8 cellular contexts compared by ENCODE assay signal in genomic region chr1:9724706-9725476, GRCh38.
DNase-seq lines count a peak whose midpoint lies in the region; ATAC-seq and TF ChIP-seq lines count a peak whose summit lies in the region.

No MANE protein-coding gene starts in this region.

- no peaks in the 10 kb centered on the region for H3K27me3 ChIP-seq in effector memory CD4-positive, alpha-beta T cell (replicated peaks; ENCODE audit: control insufficient read depth, insufficient read depth, low read length, poor library complexity, severe bottlenecking)

- peak; percentile 70 to 75 for ATAC-seq in naive B cell (ENCODE audit: low read depth in 2 of 2)

- H3K4me1 ChIP-seq in HEK293 (ENCODE audit: control insufficient read depth, insufficient read depth, low read length) = no peaks in the 10 kb centered on the region
- H3K4me1 ChIP-seq in effector memory CD4-positive, alpha-beta T cell (ENCODE audit: control insufficient read depth, insufficient read depth, low read length, poor library complexity, severe bottlenecking) = peaks cover 52% of the 10 kb centered on the region

- H3K27me3 Mint-ChIP-seq in Calu3 (ENCODE audit: unreplicated experiment) (no peaks in the 10 kb centered on the region), naive B cell (no peaks in the 10 kb centered on the region), type B pancreatic cell (no peaks in the 10 kb centered on the region)
- H3K27me3 Mint-ChIP-seq in activated CD4-positive, alpha-beta memory T cell treated with anti-CD3 and anti-CD28 coated beads, Interleukin-2, amount 10 ng/mL, durations not matched to agents 7 days and 5 days = no peaks in the 10 kb centered on the region

- H3K4me3 ChIP-seq in HEK293 (ENCODE audit: low read depth, low read length) = no peak overlapping the region
- H3K4me3 ChIP-seq in effector memory CD4-positive, alpha-beta T cell (ENCODE audit: insufficient read depth, low read depth, low read length, poor library complexity, severe bottlenecking) = no peak overlapping the region

- H3K9me3 ChIP-seq in HEK293 (ENCODE audit: control insufficient read depth, insufficient read depth, low read depth, low read length) = no peaks in the 10 kb centered on the region
- no peaks in the 10 kb centered on the region for H3K9me3 ChIP-seq in effector memory CD4-positive, alpha-beta T cell (ENCODE audit: control insufficient read depth, low read length)

- peaks cover 11% of the 10 kb centered on the region for H3K36me3 Mint-ChIP-seq in Calu3 (ENCODE audit: insufficient read depth, unreplicated experiment)
- peaks cover 79% of the 10 kb centered on the region for H3K36me3 Mint-ChIP-seq in activated CD4-positive, alpha-beta memory T cell treated with anti-CD3 and anti-CD28 coated beads, Interleukin-2, amount 10 ng/mL, durations not matched to agents 7 days and 5 days (ENCODE audit: low read depth)
- H3K36me3 Mint-ChIP-seq in naive B cell = peaks cover 0 to 6% of the 10 kb centered on the region in 2 donors
- peaks cover 4% of the 10 kb centered on the region for H3K36me3 Mint-ChIP-seq in type B pancreatic cell

- H3K4me3 Mint-ChIP-seq in Calu3 (ENCODE audit: low read depth, unreplicated experiment) (no peak overlapping the region), naive B cell (peak overlapping the region in 2 of 8 donors; percentile 13 to 42), type B pancreatic cell (no peak overlapping the region)
- no peak overlapping the region for H3K4me3 Mint-ChIP-seq in activated CD4-positive, alpha-beta memory T cell treated with anti-CD3 and anti-CD28 coated beads, Interleukin-2, amount 10 ng/mL, durations not matched to agents 7 days and 5 days

- no peak overlapping the region for H3K27ac Mint-ChIP-seq in Calu3 (ENCODE audit: unreplicated experiment)
- H3K27ac Mint-ChIP-seq in activated CD4-positive, alpha-beta memory T cell treated with anti-CD3 and anti-CD28 coated beads, Interleukin-2, amount 10 ng/mL, durations not matched to agents 7 days and 5 days = peak overlapping the region; percentile 27
- H3K27ac Mint-ChIP-seq in naive B cell = peak overlapping the region; percentile 56 to 92 (median 88)
- H3K27ac Mint-ChIP-seq in type B pancreatic cell = no peak overlapping the region

- H3K4me1 Mint-ChIP-seq in Calu3 (ENCODE audit: low read depth, unreplicated experiment) (no peaks in the 10 kb centered on the region), naive B cell (peaks cover 0 to 28% (median 23%) of the 10 kb centered on the region in 3 donors), type B pancreatic cell (ENCODE audit: unreplicated experiment) (no peaks in the 10 kb centered on the region)
- peaks cover 57% of the 10 kb centered on the region for H3K4me1 Mint-ChIP-seq in activated CD4-positive, alpha-beta memory T cell treated with anti-CD3 and anti-CD28 coated beads, Interleukin-2, amount 10 ng/mL, durations not matched to agents 7 days and 5 days

- H3K27ac ChIP-seq in HEK293 (ENCODE audit: extremely low read depth, low read depth, low read length) = no peak overlapping the region
- H3K27ac ChIP-seq in effector memory CD4-positive, alpha-beta T cell (ENCODE audit: insufficient read depth, low read length, poor library complexity, severe bottlenecking) = peak overlapping the region; percentile 2

- H3K9me3 Mint-ChIP-seq in Calu3 (ENCODE audit: low read depth, unreplicated experiment) (no peaks in the 10 kb centered on the region), naive B cell (no peaks in the 10 kb centered on the region), type B pancreatic cell (no peaks in the 10 kb centered on the region)
- no peaks in the 10 kb centered on the region for H3K9me3 Mint-ChIP-seq in activated CD4-positive, alpha-beta memory T cell treated with anti-CD3 and anti-CD28 coated beads, Interleukin-2, amount 10 ng/mL, durations not matched to agents 7 days and 5 days

- no TSS peak for BruUV-seq in Calu3 (replicated peaks; lab: Mats Ljungman, UMichigan)

- CTCF ChIA-PET in Calu3 (lab: Charles Lee) (interaction anchor here (0.6 to 1.6 kb wide), 2 partner anchors 81 to 97 kb away, joined by 3 to 6 read pairs; no protein-coding TSS in a partner anchor), HEK293 (lab: Yijun Ruan, JAX) (interaction anchor here (0.5 to 2.1 kb wide), 8 partner anchors 22 to 603 kb away, joined by 3 to 10 read pairs (median 4); no protein-coding TSS in a partner anchor)
- CTCF ChIA-PET in activated CD4-positive, alpha-beta memory T cell treated with anti-CD3 and anti-CD28 coated beads, Interleukin-2, amount 10 ng/mL, durations not matched to agents 7 days and 5 days (lab: Charles Lee) = interaction anchor here (1.1 to 2.5 kb wide), 4 partner anchors 18 to 96 kb away, joined by 3 to 11 read pairs (median 4); no protein-coding TSS in a partner anchor

- H3K36me3 ChIP-seq in HEK293 (ENCODE audit: control insufficient read depth in 2 of 2, insufficient read depth in 1 of 2, low read length in 2 of 2) = peaks cover 0 to 67% of the 10 kb centered on the region in 2 experiments
- peaks cover 71% of the 10 kb centered on the region for H3K36me3 ChIP-seq in effector memory CD4-positive, alpha-beta T cell (ENCODE audit: control insufficient read depth, insufficient read depth, low read length)

- POLR2A ChIA-PET in HEK293 (lab: Yijun Ruan, JAX) = no interaction called here
- POLR2A ChIA-PET in activated CD4-positive, alpha-beta memory T cell treated with anti-CD3 and anti-CD28 coated beads, Interleukin-2, amount 10 ng/mL, durations not matched to agents 7 days and 5 days (lab: Charles Lee) = interaction anchor here (0.8 kb wide), 1 partner anchor 73 kb away, joined by 3 read pairs; the partner anchor contains the start of gene PIK3CD

- intact Hi-C loops in Calu3 (cut with micrococcal nuclease; ENCODE audit: unreplicated experiment) = loop anchor here (10.0 kb wide), 1 partner anchor 140 kb away; no protein-coding TSS in a partner anchor

- DNase-seq in Calu3 (peak; percentile 69), NCI-H526 treated with DMSO at 0.1 percent for 48 hours (lab: John Stamatoyannopoulos, UW) (peak; percentile 18), naive B cell (peak; percentile 60), type B pancreatic cell (ENCODE audit: extremely low spot score, unreplicated experiment) (no peak), inferior parietal cortex (ENCODE audit: extremely low spot score) (no peak)
- peak; percentile 76 for DNase-seq in activated CD4-positive, alpha-beta memory T cell treated with anti-CD3 and anti-CD28 coated beads, Interleukin-2, amount 10 ng/mL, durations not matched to agents 7 days and 5 days
- peak; percentile 42 to 59 (median 52) for DNase-seq in effector memory CD4-positive, alpha-beta T cell

- TF ChIP-seq CTCF in Calu3 (IDR thresholded peaks at IDR 0.05; ENCODE audit: unreplicated experiment) (peak; percentile 90), HEK293 (tag by site-specific recombination; IDR thresholded peaks at IDR 0.05) (peak; percentile 59), type B pancreatic cell (conservative IDR thresholded peaks at IDR 0.05) (peak; percentile 88)

TF ChIP-seq in HEK293, 187 proteins besides CTCF, POLR2A, EP300 and RAD21 (continues in another document):
- no peak for TF ChIP-seq ZNF768 (tag by site-specific recombination; IDR thresholded peaks at IDR 0.05)
- no peak for TF ChIP-seq ZNF830 (tag by site-specific recombination; IDR thresholded peaks at IDR 0.05; ENCODE audit: low read depth)
- no peak for TF ChIP-seq ZNF518A (tag by site-specific recombination; conservative IDR thresholded peaks at IDR 0.05; ENCODE audit: low read depth)
- TF ChIP-seq ZNF24 (tag by site-specific recombination; IDR thresholded peaks at IDR 0.05) = no peak
- TF ChIP-seq ZNF2 (tag by site-specific recombination; IDR thresholded peaks at IDR 0.05) = 0 out of 2 replicates have a peak, but pooled peaks have one; percentile 28
- TF ChIP-seq ZNF362 (tag by site-specific recombination; IDR thresholded peaks at IDR 0.05) = no peak
- TF ChIP-seq ZBTB17 (tag by site-specific recombination; IDR thresholded peaks at IDR 0.05) = no peak

Comparison
In these comparisons a context has a peak if more than half of its experiments do, and no peak if none do; other contexts are left out.
1. DNase-seq: peak in Calu3 (single experiment), NCI-H526 treated with DMSO at 0.1 percent for 48 hours (single experiment), activated CD4-positive, alpha-beta memory T cell treated with anti-CD3 and anti-CD28 coated beads, Interleukin-2, amount 10 ng/mL, durations not matched to agents 7 days and 5 days (single experiment), effector memory CD4-positive, alpha-beta T cell (3 of 3) and naive B cell (single experiment); none in type B pancreatic cell (single experiment) and inferior parietal cortex (single experiment).
2. H3K27ac Mint-ChIP-seq: peak in activated CD4-positive, alpha-beta memory T cell treated with anti-CD3 and anti-CD28 coated beads, Interleukin-2, amount 10 ng/mL, durations not matched to agents 7 days and 5 days (single experiment) and naive B cell (6 of 6); none in Calu3 (single experiment) and type B pancreatic cell (single experiment).
3. Peak in every context shown above with its lines, with median percentiles within 50 percentile points of each other: CTCF ChIP-seq.